22 cellular contexts compared by ENCODE assay signal in genomic region chr1:24713176-24713575, GRCh38. TPM values are rescaled to one million over a fixed set of nuclear protein-coding genes. Genes with fewer than 3 reads are reported as not detected.
DNase-seq lines count a peak whose midpoint lies in the region; ATAC-seq, FAIRE-seq and TF ChIP-seq lines count a peak whose summit lies in the region.
"Had no signal": no experiment of that assay in that cellular context is flagged by ENCODE, and none has a peak within 500 bp of the region (broad histone marks: within the 10 kb centered on the region; RNA-seq: fewer than 3 reads in every experiment).

No MANE protein-coding gene starts in this region.

- peak overlapping the region; percentile 97 for H4K91ac ChIP-seq in IMR-90 (ENCODE audit: insufficient read depth, low read depth, low read length)

- peak overlapping the region; percentile 98 for H2BK20ac ChIP-seq in IMR-90 (ENCODE audit: low read depth, low read length)

- H3K79me1 ChIP-seq in IMR-90 (ENCODE audit: low read depth in 1 of 2, low read length in 2 of 2): peaks cover 0 to 32% of the 10 kb centered on the region in 2 experiments; a peak in 2 of 4 replicates

- peaks cover 18% of the 10 kb centered on the region for H3K4me1 ChIP-seq in IMR-90 (ENCODE audit: control insufficient read depth, insufficient read depth, low read length)
- no peaks in the 10 kb centered on the region for H3K4me1 ChIP-seq in small intestine (ENCODE audit: control insufficient read depth in 2 of 2, insufficient read depth in 1 of 2, low read depth in 1 of 2, low read length in 1 of 2)

- intact Hi-C loops in IMR-90 (cut with micrococcal nuclease): no loop called here

- H3K56ac ChIP-seq in IMR-90 (ENCODE audit: extremely low read depth, insufficient read depth, low read length): peak overlapping the region; percentile 51; the same call in 1 of the 2 replicates

- no TSS peak for BruUV-seq in IMR-90 (replicated peaks; lab: Mats Ljungman, UMichigan)

- H3K4ac ChIP-seq in IMR-90 (ENCODE audit: low read depth, low read length): peak overlapping the region; percentile 99

- no peak for TF ChIP-seq POLR2A in IMR-90 (IDR thresholded peaks at IDR 0.05; ENCODE audit: low read depth, low read length)

- H2AFZ ChIP-seq in IMR-90 (replicated peaks; ENCODE audit: low read length, poor library complexity): peak overlapping the region; percentile 90

- no peak for TF ChIP-seq RAD21 in IMR-90 (IDR thresholded peaks at IDR 0.05; ENCODE audit: low read length)

- H2BK120ac ChIP-seq in IMR-90 (ENCODE audit: low read depth, low read length): peak overlapping the region; percentile 99

- H2BK5ac ChIP-seq in IMR-90 (ENCODE audit: low read depth, low read length, poor library complexity, severe bottlenecking): peak overlapping the region; percentile 86

- FAIRE-seq in small intestine (lab: Jason Lieb, UNC): no peak
- FAIRE-seq: bronchial epithelial cell, GM18507 had no signal

- no peak overlapping the region; the same call in 1 of the 2 replicates for H3K9ac ChIP-seq in IMR-90 (ENCODE audit: low read depth, low read length)

- peak overlapping the region; percentile 85; the same call in 2 of the 3 replicates for H2BK15ac ChIP-seq in IMR-90 (ENCODE audit: low read depth, low read length)

- H3K18ac ChIP-seq in IMR-90 (ENCODE audit: low read depth, low read length): peak overlapping the region; percentile 91

- no peaks in the 10 kb centered on the region for H4K20me1 ChIP-seq in IMR-90 (ENCODE audit: insufficient read depth, low read length)

- H3K9me1 ChIP-seq in IMR-90 (ENCODE audit: insufficient read depth, low read length): peaks cover 36% of the 10 kb centered on the region

- H3K27me3 ChIP-seq in IMR-90 (ENCODE audit: control insufficient read depth, insufficient read depth, low read length): no peaks in the 10 kb centered on the region
- no peaks in the 10 kb centered on the region for H3K27me3 ChIP-seq in small intestine (ENCODE audit: control insufficient read depth in 2 of 2, insufficient read depth in 2 of 2, low read length in 2 of 2)
- H3K27me3 ChIP-seq: gastroesophageal sphincter, left lung had no signal

- peak overlapping the region; percentile 71 for H3K27ac ChIP-seq in IMR-90 (ENCODE audit: insufficient read depth, low read length)
- H3K27ac ChIP-seq in small intestine (ENCODE audit: low read depth in 1 of 2, low read length in 1 of 2): no peak overlapping the region
- H3K27ac ChIP-seq: gastroesophageal sphincter, left lung had no signal

- H3K9me3 ChIP-seq in IMR-90 (ENCODE audit: control insufficient read depth, insufficient read depth, low read length) (no peaks in the 10 kb centered on the region), small intestine (ENCODE audit: control insufficient read depth, low read depth) (no peaks in the 10 kb centered on the region)
- H3K9me3 ChIP-seq: gastroesophageal sphincter, left lung had no signal

- peak overlapping the region; percentile 81 for H4K5ac ChIP-seq in IMR-90 (ENCODE audit: low read depth, low read length)

- peak; percentile 68 for DNase-seq in AG20443 (ENCODE audit: low spot score)
- DNase-seq in IMR-90: no peak
- DNase-seq in astrocyte of the hippocampus (ENCODE audit: low read depth, low spot score): peak; percentile 65
- peak; percentile 76 for DNase-seq in myocyte (ENCODE audit: low read depth)
- no peak for DNase-seq in globus pallidus (ENCODE audit: low spot score)
- DNase-seq in small intestine: no peak
- DNase-seq in NCI-H524 (lab: John Stamatoyannopoulos, UW): no peak
- DNase-seq in stimulated activated naive CD4-positive, alpha-beta T cell (lab: John Stamatoyannopoulos, UW): no peak
- DNase-seq: activated CD4-positive, alpha-beta T cell treated with anti-CD3 and anti-CD28 coated beads for 48 hours; activated naive CD8-positive, alpha-beta T cell treated with anti-CD3 and anti-CD28 coated beads, Interleukin-2, amount 50 U/mL, for 24 hours; dermis blood vessel endothelial cell; KBM-7; left lung; NCI-H1048; NCI-H2081; NCI-H510A; stimulated activated CD4-positive, alpha-beta T cell treated with anti-CD3 and anti-CD28 coated beads, Interleukin-15, amount 100 ng/mL, for 24 hours; T-cell had no signal

- no peak overlapping the region for H3K4me3 ChIP-seq in IMR-90 (ENCODE audit: insufficient read depth, low read depth, low read length)
- H3K4me3 ChIP-seq in small intestine (ENCODE audit: low read depth in 1 of 2, low read length in 2 of 2): no peak overlapping the region
- H3K4me3 ChIP-seq: gastroesophageal sphincter, left lung had no signal

- peak overlapping the region; percentile 95 for H3K14ac ChIP-seq in IMR-90 (replicated peaks; ENCODE audit: low read depth, low read length)

- H2AK9ac ChIP-seq in IMR-90 (replicated peaks; ENCODE audit: low read depth, low read length, poor library complexity): peak overlapping the region; percentile 97

- H3K36me3 ChIP-seq in IMR-90 (ENCODE audit: control insufficient read depth, insufficient read depth, low read length): no peaks in the 10 kb centered on the region
- H3K36me3 ChIP-seq in small intestine (ENCODE audit: control insufficient read depth in 2 of 2, insufficient read depth in 2 of 2, low read length in 2 of 2): no peaks in the 10 kb centered on the region
- H3K36me3 ChIP-seq: gastroesophageal sphincter, left lung had no signal

- WGBS in IMR-90 (ENCODE audit: extremely low coverage in 2 of 2, insufficient read length in 1 of 2), 2 experiments: 60% methylated on average over 3 of the region's 4 CpGs; no CpG with 5 or more reads in 1 of the 2 experiments
- WGBS in small intestine, 3 donors: 86 to 93% (median 89%) methylated on average over 4 of the region's 4 CpGs

- dilution Hi-C loops in IMR-90 (cut with HindIII; ENCODE audit: low sequenced_read_pairs, unreplicated experiment): no loop called here

- H3K23ac ChIP-seq in IMR-90 (ENCODE audit: low read depth, low read length): peak overlapping the region; percentile 95

- POLR2A ChIA-PET in IMR-90 (lab: Charles Lee; ENCODE audit: unreplicated experiment): no interaction called here

- TF ChIP-seq CTCF in IMR-90 (conservative IDR thresholded peaks at IDR 0.05; ENCODE audit: low read depth, low read length): no peak

- in situ Hi-C loops in IMR-90 (cut with MboI; ENCODE audit: low sequenced_read_pairs): no loop called here

- ATAC-seq in IMR-90 (ENCODE audit: low read depth): peak; percentile 77
- ATAC-seq: activated naive CD8-positive, alpha-beta T cell treated with anti-CD3 and anti-CD28 coated beads, Interleukin-2, amount 50 U/mL, for 24 hours; activated T-helper 17 cell treated with anti-CD3 and anti-CD28 coated beads, Interleukin-2, amount 50 U/mL, for 72 hours; gastroesophageal sphincter; left lung; T-cell had no signal

- H2AK5ac ChIP-seq in IMR-90 (ENCODE audit: low read depth, low read length): peak overlapping the region; percentile 99

- no peak overlapping the region for H3K4me2 ChIP-seq in IMR-90 (ENCODE audit: low read depth, low read length)

- CTCF ChIA-PET in IMR-90 (lab: Yijun Ruan, JAX): no interaction called here

- H4K8ac ChIP-seq in IMR-90 (ENCODE audit: low read depth in 2 of 2, low read length in 2 of 2): peak overlapping the region; percentile 70 to 97

TF ChIP-seq in IMR-90, 13 proteins besides CTCF, POLR2A, EP300 and RAD21:
- TF ChIP-seq MAZ (IDR thresholded peaks at IDR 0.05; ENCODE audit: borderline replicate concordance, low read depth, low read length): no peak
- TF ChIP-seq RFX5 (IDR thresholded peaks at IDR 0.05; ENCODE audit: low read depth, low read length): no peak
- no peak for TF ChIP-seq MXI1 (IDR thresholded peaks at IDR 0.05; ENCODE audit: borderline replicate concordance, low read depth, low read length)
- no peak for TF ChIP-seq RCOR1 (IDR thresholded peaks at IDR 0.05; ENCODE audit: insufficient replicate concordance, low read length)
- TF ChIP-seq CEBPB (IDR thresholded peaks at IDR 0.05; ENCODE audit: low read depth, low read length): no peak; the same call in 1 of the 2 replicates
- no peak for TF ChIP-seq ELK1 (IDR thresholded peaks at IDR 0.05; ENCODE audit: borderline replicate concordance, low read depth, low read length)
- no peak for TF ChIP-seq CHD1 (IDR thresholded peaks at IDR 0.05; ENCODE audit: low read depth, low read length)
- no peak for TF ChIP-seq FOS (IDR thresholded peaks at IDR 0.05; ENCODE audit: low read depth, low read length)
- TF ChIP-seq BHLHE40 (IDR thresholded peaks at IDR 0.05; ENCODE audit: low read depth, low read length): no peak
- TF ChIP-seq NFE2L2 (IDR thresholded peaks at IDR 0.05; ENCODE audit: low read depth, low read length): no peak
- TF ChIP-seq SMC3 (IDR thresholded peaks at IDR 0.05; ENCODE audit: low read depth, low read length): no peak
- TF ChIP-seq MAFK (IDR thresholded peaks at IDR 0.05; ENCODE audit: low read depth, low read length): no peak
- no peak for TF ChIP-seq USF2 (IDR thresholded peaks at IDR 0.05; ENCODE audit: low read depth, low read length)

RNA-seq across cellular contexts. Expression of gene CLIC4, which starts 32.1 kb away (rescaled TPM):
- total RNA-seq in IMR-90 (2012; rRNA removed) (392 and 524 TPM in 2 replicates), myocyte (910 and 1,271 TPM in 2 replicates)
- polyA plus RNA-seq in IMR-90 (2012; rRNA removed) (194 and 242 TPM in 2 replicates), small intestine (10 to 100 TPM in 2 of 3 donors, 1 to 10 TPM in 1; 2.0 to 47.4 (median 13.2) TPM)
- 181 and 264 TPM in 2 replicates for polyA plus RNA-seq in IMR-90 (2012; cell fraction: cytosol; rRNA removed)
- polyA plus RNA-seq in IMR-90 (2012; cell fraction: nucleus; rRNA removed; ENCODE audit: low replicate concordance): 149 and 183 TPM in 2 replicates
- 498 TPM for polyA plus RNA-seq in myocyte (2012)

Comparison
In these comparisons a context has a peak if more than half of its experiments do, and no peak if none do; other contexts are left out.
1. DNase-seq: peak in AG20443 (single experiment), astrocyte of the hippocampus (single experiment) and myocyte (single experiment); none in IMR-90 (single experiment), globus pallidus (single experiment), small intestine (single experiment), NCI-H524 (0 of 2) and stimulated activated naive CD4-positive, alpha-beta T cell (0 of 6).